32 cellular contexts compared by ENCODE assay signal in the genomic region with DNA sequence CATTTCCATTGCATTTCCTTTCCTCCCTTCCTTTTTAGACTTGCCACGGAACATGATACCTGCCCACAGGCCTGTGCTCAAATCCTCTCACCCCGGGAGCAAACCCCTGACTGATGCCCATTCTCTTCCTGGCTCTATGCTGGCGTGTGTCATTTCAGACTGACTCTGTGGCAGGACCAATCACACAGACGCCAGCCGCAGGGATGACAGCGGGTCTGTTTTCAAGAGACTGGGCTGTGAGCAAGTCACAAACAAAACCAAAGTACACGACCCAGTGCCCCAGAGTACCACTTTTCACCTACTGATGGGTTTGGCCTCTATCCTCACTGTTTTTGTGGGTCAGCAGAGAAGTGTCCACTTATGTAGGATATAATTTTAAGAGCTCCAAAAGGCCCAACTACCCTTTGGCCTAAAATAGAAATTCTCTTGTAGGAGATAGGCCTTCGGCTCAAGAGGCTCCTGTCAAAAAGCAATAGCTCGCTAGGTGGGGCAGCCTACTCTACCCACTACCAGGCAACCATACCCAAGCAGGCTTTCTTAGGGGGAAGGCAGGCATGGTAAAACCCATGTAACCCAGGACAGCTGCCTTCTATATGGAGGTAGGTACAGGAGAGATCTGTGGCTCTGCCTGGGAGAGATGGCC.
"Had no signal": no experiment of that assay in that cellular context is flagged by ENCODE, and none has a peak within 500 bp of the region (broad histone marks: within the 10 kb centered on the region; RNA-seq: fewer than 3 reads in every experiment).

No MANE protein-coding gene starts in this region.

- H3K9me3 Mint-ChIP-seq: activated CD4-positive, alpha-beta T cell treated with anti-CD3 and anti-CD28 coated beads, Interleukin-2, amount 10 ng/mL, durations not matched to agents 24 days and 14 days; activated CD8-positive, alpha-beta T cell treated with anti-CD3 and anti-CD28 coated beads for 36 hours; activated naive CD4-positive, alpha-beta T cell treated with anti-CD3 and anti-CD28 coated beads for 36 hours; activated naive CD4-positive, alpha-beta T cell treated with anti-CD3 and anti-CD28 coated beads, Interleukin-2, amount 50 U/mL, for 72 hours; activated T-cell treated with anti-CD3 and anti-CD28 coated beads, Interleukin-2, amount 50 U/mL, for 72 hours; activated T-helper 17 cell treated with anti-CD3 and anti-CD28 coated beads, Interleukin-2, amount 50 U/mL, for 72 hours; T-helper 1 cell treated with Interleukin-12 subunit alpha and Interleukin-12 subunit beta and Interleukin-4 antibody, amounts not matched to agents 30 μg/mL and 1 μg/mL, for 36 hours; T-helper 2 cell treated with Interferon-gamma antibody and Interleukin-4, amounts not matched to agents 5 μg/mL and 100 μg/mL, for 36 hours had no signal

- H3K9me3 ChIP-seq: adrenal gland, body of pancreas, breast epithelium, MG63, Peyer's patch, SJCRH30 had no signal

- H3K4me3 ChIP-seq: adrenal gland, body of pancreas, breast epithelium, MG63, Peyer's patch, SJCRH30, SK-N-MC had no signal

- H3K4me1 ChIP-seq: adrenal gland, body of pancreas, breast epithelium, Peyer's patch had no signal

- H3K36me3 ChIP-seq: adrenal gland, breast epithelium, MG63, Peyer's patch, SJCRH30 had no signal

- H3K27ac Mint-ChIP-seq: activated CD4-positive, alpha-beta T cell treated with anti-CD3 and anti-CD28 coated beads, Interleukin-2, amount 10 ng/mL, durations not matched to agents 24 days and 14 days; activated CD8-positive, alpha-beta T cell treated with anti-CD3 and anti-CD28 coated beads for 36 hours; activated naive CD4-positive, alpha-beta T cell treated with anti-CD3 and anti-CD28 coated beads for 36 hours; activated naive CD4-positive, alpha-beta T cell treated with anti-CD3 and anti-CD28 coated beads, Interleukin-2, amount 50 U/mL, for 72 hours; activated T-cell treated with anti-CD3 and anti-CD28 coated beads, Interleukin-2, amount 50 U/mL, for 72 hours; activated T-helper 17 cell treated with anti-CD3 and anti-CD28 coated beads, Interleukin-2, amount 50 U/mL, for 72 hours; T-helper 1 cell treated with Interleukin-12 subunit alpha and Interleukin-12 subunit beta and Interleukin-4 antibody, amounts not matched to agents 30 μg/mL and 1 μg/mL, for 36 hours; T-helper 2 cell treated with Interferon-gamma antibody and Interleukin-4, amounts not matched to agents 5 μg/mL and 100 μg/mL, for 36 hours had no signal

- H3K4me3 Mint-ChIP-seq: activated CD4-positive, alpha-beta T cell treated with anti-CD3 and anti-CD28 coated beads, Interleukin-2, amount 10 ng/mL, durations not matched to agents 24 days and 14 days; activated CD8-positive, alpha-beta T cell treated with anti-CD3 and anti-CD28 coated beads for 36 hours; activated naive CD4-positive, alpha-beta T cell treated with anti-CD3 and anti-CD28 coated beads for 36 hours; activated T-cell treated with anti-CD3 and anti-CD28 coated beads, Interleukin-2, amount 50 U/mL, for 72 hours; activated T-helper 17 cell treated with anti-CD3 and anti-CD28 coated beads, Interleukin-2, amount 50 U/mL, for 72 hours; T-helper 1 cell treated with Interleukin-12 subunit alpha and Interleukin-12 subunit beta and Interleukin-4 antibody, amounts not matched to agents 30 μg/mL and 1 μg/mL, for 36 hours; T-helper 2 cell treated with Interferon-gamma antibody and Interleukin-4, amounts not matched to agents 5 μg/mL and 100 μg/mL, for 36 hours had no signal

- H3K36me3 Mint-ChIP-seq: activated naive CD4-positive, alpha-beta T cell treated with anti-CD3 and anti-CD28 coated beads, Interleukin-2, amount 50 U/mL, for 72 hours had no signal

- DNase-seq: activated CD4-positive, alpha-beta T cell treated with anti-CD3 and anti-CD28 coated beads, Interleukin-2, amount 10 ng/mL, durations not matched to agents 24 days and 14 days; activated CD4-positive, alpha-beta T cell treated with anti-CD3 and anti-CD28 coated beads, Interleukin-2, amount 50 U/mL, for 4 hours; activated CD8-positive, alpha-beta T cell treated with anti-CD3 and anti-CD28 coated beads for 36 hours; activated gamma-delta T cell treated with Interleukin-2 at 50 U/mL for 16 hours; activated naive CD4-positive, alpha-beta T cell treated with anti-CD3 and anti-CD28 coated beads for 36 hours; activated T-cell treated with anti-CD3 and anti-CD28 coated beads, Interleukin-2, amount 50 U/mL, for 1 hour; activated T-cell treated with anti-CD3 and anti-CD28 coated beads, Interleukin-2, amount 50 U/mL, for 72 hours; adrenal gland; body of pancreas; caudate nucleus; Kasumi-1; KG1; MG63; NCI-H1048; NCI-H1436; NCI-H1694; NCI-H1930; NCI-H2081 treated with DMSO at 0.1 percent for 48 hours; NCI-H226; NCI-H524 treated with DMSO at 0.1 percent for 48 hours; NCI-H748 treated with DMSO at 0.1 percent for 48 hours; NK-92 treated with Interleukin-12 subunit alpha and Interleukin-12 subunit beta, amount 100 ng/mL, for 24 hours; PC-3; Peyer's patch; RPMI8226; SJCRH30 had no signal

- H3K27ac ChIP-seq: adrenal gland, body of pancreas, breast epithelium, Peyer's patch, SJCRH30, SK-N-MC had no signal

- ATAC-seq: activated CD8-positive, alpha-beta T cell treated with anti-CD3 and anti-CD28 coated beads for 36 hours; activated naive CD4-positive, alpha-beta T cell treated with anti-CD3 and anti-CD28 coated beads, Interleukin-2, amount 50 U/mL, for 72 hours; activated T-cell treated with anti-CD3 and anti-CD28 coated beads, Interleukin-2, amount 50 U/mL, for 72 hours; activated T-helper 17 cell treated with anti-CD3 and anti-CD28 coated beads, Interleukin-2, amount 50 U/mL, for 72 hours; body of pancreas; PC-3 had no signal

- H3K4me1 Mint-ChIP-seq: activated CD4-positive, alpha-beta T cell treated with anti-CD3 and anti-CD28 coated beads, Interleukin-2, amount 10 ng/mL, durations not matched to agents 24 days and 14 days had no signal

- H3K27me3 ChIP-seq: adrenal gland, body of pancreas, breast epithelium, MG63, Peyer's patch, SJCRH30 had no signal
